ENCODE assay signal across 33 cellular contexts in genomic region chr11:34668583-34669053, GRCh38. TPM values are rescaled to one million over a fixed set of nuclear protein-coding genes. Genes with fewer than 3 reads are reported as not detected.
"Had no signal": no experiment of that assay in that cellular context is flagged by ENCODE, and none has a peak within 500 bp of the region (broad histone marks: within the 10 kb centered on the region; RNA-seq: fewer than 3 reads in every experiment).

No MANE protein-coding gene starts in this region.

- H3K27ac ChIP-seq: adrenal gland, coronary artery, dorsolateral prefrontal cortex, foreskin keratinocyte, heart right ventricle, left lung, lower lobe of right lung, neutrophil, sigmoid colon, tibial artery had no signal

- H3K27me3 ChIP-seq: adrenal gland, dorsolateral prefrontal cortex, foreskin keratinocyte, left lung, neutrophil, sigmoid colon had no signal

- FAIRE-seq: small intestine had no signal

- H3K36me3 ChIP-seq: adrenal gland, heart right ventricle, left lung, lower lobe of right lung, neutrophil, sigmoid colon, tibial artery had no signal

- DNase-seq: activated CD4-positive, alpha-beta T cell treated with anti-CD3 and anti-CD28 coated beads for 48 hours; activated CD4-positive, alpha-beta T cell treated with anti-CD3 and anti-CD28 coated beads, Interleukin-2, amount 50 U/mL, for 48 hours; activated CD8-positive, alpha-beta memory T cell treated with anti-CD3 and anti-CD28 coated beads for 24 hours; activated effector memory CD4-positive, alpha-beta T cell treated with Interleukin-2 at 50 U/mL for 16 hours; activated naive CD4-positive, alpha-beta T cell treated with anti-CD3 and anti-CD28 coated beads for 36 hours; activated naive CD8-positive, alpha-beta T cell treated with anti-CD3 and anti-CD28 coated beads for 36 hours; adrenal gland; aorta; dorsolateral prefrontal cortex; effector memory CD4-positive, alpha-beta T cell; heart right ventricle; kidney glomerular epithelial cell; left lung; lower lobe of right lung; mucosa of descending colon; retina; sigmoid colon; small intestine; stimulated activated CD4-positive, alpha-beta T cell treated with anti-CD3 and anti-CD28 coated beads, Interleukin-1b, Interleukin-23, amount 100 ng/mL, for 48 hours; stimulated activated CD4-positive, alpha-beta T cell treated with anti-CD3 and anti-CD28 coated beads, Interleukin-4, amount 100 ng/mL, for 4 hours; stimulated activated CD8-positive, alpha-beta memory T cell treated with anti-CD3 and anti-CD28 coated beads, Interleukin-4, amount 100 ng/mL, for 48 hours; stimulated activated naive CD8-positive, alpha-beta T cell treated with anti-CD3 and anti-CD28 coated beads, Interleukin-15, amount 100 ng/mL, for 72 hours; substantia nigra; T-helper 1 cell; tibial artery had no signal

- H3K9me3 ChIP-seq: adrenal gland, heart right ventricle, lower lobe of right lung, mucosa of descending colon, neutrophil, sigmoid colon, tibial artery had no signal

- ATAC-seq: heart right ventricle; left lung; lower lobe of right lung; natural killer cell treated with Interleukin-12 subunit alpha and Interleukin-12 subunit beta and Interleukin-15 and Interleukin-18, amount 100 ng/mL, for 72 hours; stimulated activated memory B cell treated with anti-CD40 and anti-IgM and Interleukin-4, amounts not matched to agents 10 μg/mL and 1 μg/mL and 100 μg/mL, for 72 hours; stimulated activated naive CD8-positive, alpha-beta T cell treated with anti-CD3 and anti-CD28 coated beads, Interleukin-15, amount 100 ng/mL, for 72 hours had no signal

- H3K4me3 ChIP-seq: adrenal gland, coronary artery, dorsolateral prefrontal cortex, heart right ventricle, left lung, lower lobe of right lung, mucosa of descending colon, sigmoid colon, tibial artery had no signal

- H3K4me1 ChIP-seq: adrenal gland, heart right ventricle, left lung, lower lobe of right lung, sigmoid colon, tibial artery had no signal

RNA-seq across cellular contexts. Expression of gene EHF, which starts 47.7 kb away (rescaled TPM):
- total RNA-seq: activated naive CD4-positive, alpha-beta T cell treated with anti-CD3 and anti-CD28 coated beads for 36 hours; activated naive CD8-positive, alpha-beta T cell treated with anti-CD3 and anti-CD28 coated beads for 36 hours; myocyte; osteocyte; posterior vena cava had no signal
